11 cellular contexts compared by ENCODE assay signal in the genomic region with DNA sequence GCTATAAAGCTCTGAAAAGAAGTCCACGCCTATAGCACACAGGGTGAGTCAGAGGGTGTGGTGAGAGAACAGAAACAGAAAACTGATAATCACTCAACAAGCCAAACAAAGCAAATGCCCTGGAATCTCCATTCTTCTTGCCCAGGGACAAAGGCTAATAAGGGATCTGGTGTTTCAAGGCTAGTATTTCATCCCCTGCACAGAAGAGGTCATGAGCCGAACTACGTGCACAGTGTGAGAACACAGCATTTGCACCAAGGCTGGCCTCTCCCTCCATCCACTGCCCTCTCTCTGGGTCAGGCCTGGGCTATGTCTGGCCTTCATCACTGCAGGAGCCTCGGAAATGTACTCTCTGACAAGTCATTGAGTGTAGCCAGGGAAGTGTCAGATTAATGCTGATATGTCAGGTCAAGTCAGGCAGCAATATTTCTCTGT. TPM values are rescaled to one million over a fixed set of nuclear protein-coding genes. Genes with fewer than 3 reads are reported as not detected.
DNase-seq lines count a peak whose midpoint lies in the region; TF ChIP-seq lines count a peak whose summit lies in the region.
"Had no signal": no experiment of that assay in that cellular context is flagged by ENCODE, and none has a peak within 500 bp of the region (broad histone marks: within the 10 kb centered on the region; RNA-seq: fewer than 3 reads in every experiment).

No MANE protein-coding gene starts in this region.

- no peak overlapping the region for H2AFZ ChIP-seq in mesenchymal stem cell (ENCODE audit: low read depth, low read length)

- H2AK5ac ChIP-seq in mesenchymal stem cell (ENCODE audit: low read length, severe bottlenecking): no peak overlapping the region

- no peak overlapping the region for H2BK15ac ChIP-seq in mesenchymal stem cell (ENCODE audit: low read depth, poor library complexity, severe bottlenecking)

- H2BK120ac ChIP-seq in mesenchymal stem cell (ENCODE audit: low read depth, low read length): no peak overlapping the region

- H3K27ac ChIP-seq in mesenchymal stem cell (ENCODE audit: low read length, poor library complexity, severe bottlenecking) (no peak overlapping the region), dorsolateral prefrontal cortex (no peak overlapping the region)
- H3K27ac ChIP-seq: C4-2B, KMS-11 had no signal

- peak overlapping the region; percentile 6 for H3K9ac ChIP-seq in mesenchymal stem cell (ENCODE audit: low read length)
- H3K9ac ChIP-seq: KMS-11 had no signal

- TF ChIP-seq CTCF in cardiac fibroblast (IDR thresholded peaks at IDR 0.05; ENCODE audit: low read depth, low read length) (no peak), dorsolateral prefrontal cortex (IDR thresholded peaks at IDR 0.05 in 54 of 56, conservative IDR thresholded peaks at IDR 0.05 in 2 of 56; ENCODE audit: low read depth in 1 of 56, partially characterized antibody in 56 of 56) (no peak)

- peak overlapping the region in 1 of 2 experiments; percentile 11 for H3K18ac ChIP-seq in mesenchymal stem cell (ENCODE audit: low read depth in 1 of 2, low read length in 2 of 2)

- DNase-seq in COLO668 (lab: John Stamatoyannopoulos, UW; ENCODE audit: unreplicated experiment) (peak; percentile 51), NCI-H146 treated with DMSO at 0.1 percent for 48 hours (lab: John Stamatoyannopoulos, UW; ENCODE audit: unreplicated experiment) (peak; percentile 25), cardiac fibroblast (ENCODE audit: low read depth in 2 of 2) (peak; percentile 78 to 93), mesenchymal stem cell (peak; percentile 75), dorsolateral prefrontal cortex (no peak)
- DNase-seq in stimulated activated naive CD4-positive, alpha-beta T cell (lab: John Stamatoyannopoulos, UW): no peak
- no peak for DNase-seq in activated naive CD4-positive, alpha-beta T cell (lab: John Stamatoyannopoulos, UW)
- no peak for DNase-seq in activated T-cell treated with anti-CD3 and anti-CD28 coated beads, Interleukin-2, amount 50 U/mL, for 48 hours
- DNase-seq: stimulated activated CD4-positive, alpha-beta T cell treated with anti-CD3 and anti-CD28 coated beads, Interleukin-12 subunit alpha, Interleukin-12 subunit beta, amount 100 ng/mL, for 4 hours had no signal

- no peak overlapping the region for H2BK12ac ChIP-seq in mesenchymal stem cell (ENCODE audit: low read length in 2 of 2)

- no peak overlapping the region for H3K14ac ChIP-seq in mesenchymal stem cell (ENCODE audit: low read length in 2 of 2)

- no peak overlapping the region for H3K4me2 ChIP-seq in mesenchymal stem cell (ENCODE audit: low read length, poor library complexity, severe bottlenecking)
- H3K4me2 ChIP-seq: KMS-11 had no signal

- H3K4ac ChIP-seq in mesenchymal stem cell (ENCODE audit: low read depth in 1 of 2, low read length in 2 of 2): no peak overlapping the region

- no peak overlapping the region for H3K23ac ChIP-seq in mesenchymal stem cell (ENCODE audit: low read length in 2 of 2)

- H2BK5ac ChIP-seq in mesenchymal stem cell (ENCODE audit: low read depth, low read length, poor library complexity, severe bottlenecking): no peak overlapping the region

- WGBS in mesenchymal stem cell: 5% methylated on average over 4 of the region's 4 CpGs

- no peak overlapping the region for H4K91ac ChIP-seq in mesenchymal stem cell (ENCODE audit: low read length)

- intact Hi-C loops in dorsolateral prefrontal cortex (cut with DNase I): no loop called here

- no peak overlapping the region for H4K8ac ChIP-seq in mesenchymal stem cell (ENCODE audit: low read length)

- H3K36me3 ChIP-seq in mesenchymal stem cell (ENCODE audit: control insufficient read depth in 1 of 2, insufficient read depth in 2 of 2, low read depth in 1 of 2, low read length in 2 of 2): no peaks in the 10 kb centered on the region

- H3K4me1 ChIP-seq in mesenchymal stem cell (ENCODE audit: control insufficient read depth, insufficient read depth, low read depth, low read length): peaks cover 2% of the 10 kb centered on the region

- H3K79me1 ChIP-seq in mesenchymal stem cell (replicated peaks; ENCODE audit: low read length, poor library complexity, severe bottlenecking): no peaks in the 10 kb centered on the region

- H3K27me3 ChIP-seq in mesenchymal stem cell (ENCODE audit: control insufficient read depth in 1 of 2, insufficient read depth in 1 of 2, low read length in 2 of 2): no peaks in the 10 kb centered on the region
- no peaks in the 10 kb centered on the region for H3K27me3 ChIP-seq in dorsolateral prefrontal cortex

- H3K4me3 ChIP-seq in cardiac fibroblast (replicated peaks in 1 of 2; ENCODE audit: low read depth in 2 of 2, low read length in 2 of 2) (no peak overlapping the region), mesenchymal stem cell (ENCODE audit: insufficient read depth in 1 of 2, low read depth in 1 of 2, low read length in 2 of 2) (no peak overlapping the region), dorsolateral prefrontal cortex (no peak overlapping the region)

- no peaks in the 10 kb centered on the region for H3K9me3 ChIP-seq in mesenchymal stem cell (ENCODE audit: control insufficient read depth, low read length)

RNA-seq across cellular contexts. Expression of a gene that starts 42.7 kb away (rescaled TPM):
- 0.10 TPM for polyA plus RNA-seq in mesenchymal stem cell (2013, experiment 1 of 2)
- polyA plus RNA-seq in mesenchymal stem cell (2013, experiment 2 of 2): 0.10 TPM
- 1 to 10 TPM in 15 of 120 experiments, under 1 TPM in 57, not detected in 48; 0.23 to 1.6 (median 0.68) TPM for total RNA-seq in dorsolateral prefrontal cortex

Comparison
In these comparisons a context has a peak if more than half of its experiments do, and no peak if none do; other contexts are left out.
1. DNase-seq: peak in COLO668 (single experiment), NCI-H146 treated with DMSO at 0.1 percent for 48 hours (single experiment), cardiac fibroblast (2 of 2) and mesenchymal stem cell (single experiment); none in stimulated activated naive CD4-positive, alpha-beta T cell (0 of 6), dorsolateral prefrontal cortex (0 of 10), activated naive CD4-positive, alpha-beta T cell (0 of 4) and activated T-cell treated with anti-CD3 and anti-CD28 coated beads, Interleukin-2, amount 50 U/mL, for 48 hours (0 of 2).